18 cellular contexts compared by ENCODE assay signal in genomic region chr3:24477090-24477656, GRCh38. TPM values are rescaled to one million over a fixed set of nuclear protein-coding genes. Genes with fewer than 3 reads are reported as not detected.
"Had no signal": no experiment of that assay in that cellular context is flagged by ENCODE, and none has a peak within 500 bp of the region (broad histone marks: within the 10 kb centered on the region; RNA-seq: fewer than 3 reads in every experiment).

No MANE protein-coding gene starts in this region.

- H3K4me3 ChIP-seq: esophagus muscularis mucosa, left lung, thyroid gland, vagina had no signal

- ATAC-seq: activated CD4-positive, CD25-positive, alpha-beta regulatory T cell treated with anti-CD3 and anti-CD28 coated beads, Interleukin-2, amount 50 U/mL, for 24 hours; left lung; natural killer cell treated with Interleukin-12 subunit alpha and Interleukin-12 subunit beta and Interleukin-15 and Interleukin-18, amount 100 ng/mL, for 72 hours; stimulated activated memory B cell treated with anti-CD40 and anti-IgM and Interleukin-4, amounts not matched to agents 10 μg/mL and 1 μg/mL and 100 μg/mL, for 72 hours had no signal

- H3K9me3 Mint-ChIP-seq: activated naive CD4-positive, alpha-beta T cell treated with anti-CD3 and anti-CD28 coated beads, Interleukin-2, amount 10 ng/mL, durations not matched to agents 7 days and 5 days; activated T-helper 2 cell treated with anti-CD3 and anti-CD28 coated beads, Interferon-gamma antibody, Interleukin-2, Interleukin-4, amounts not matched to agents 10 μg/mL and 5 μg/mL and 100 μg/mL, durations not matched to agents 14 hours and 24 hours and 36 hours; stimulated activated memory B cell treated with anti-CD40 and anti-IgM and Interleukin-4, amounts not matched to agents 10 μg/mL and 1 μg/mL and 100 μg/mL, for 72 hours; T-helper 2 cell treated with Interferon-gamma antibody and Interleukin-4, amounts not matched to agents 5 μg/mL and 100 μg/mL, for 36 hours had no signal

- H3K4me1 ChIP-seq: left lung, thyroid gland had no signal

- H3K4me3 Mint-ChIP-seq: activated naive CD4-positive, alpha-beta T cell treated with anti-CD3 and anti-CD28 coated beads, Interleukin-2, amount 10 ng/mL, durations not matched to agents 7 days and 5 days; memory B cell; natural killer cell treated with Interleukin-12 subunit alpha and Interleukin-12 subunit beta and Interleukin-15 and Interleukin-18, amount 100 ng/mL, for 72 hours; stimulated activated memory B cell treated with anti-CD40 and anti-IgM and Interleukin-4, amounts not matched to agents 10 μg/mL and 1 μg/mL and 100 μg/mL, for 72 hours; T-helper 2 cell treated with Interferon-gamma antibody and Interleukin-4, amounts not matched to agents 5 μg/mL and 100 μg/mL, for 36 hours had no signal

- H3K36me3 Mint-ChIP-seq: activated naive CD4-positive, alpha-beta T cell treated with anti-CD3 and anti-CD28 coated beads, Interleukin-2, amount 10 ng/mL, durations not matched to agents 7 days and 5 days; natural killer cell treated with Interleukin-12 subunit alpha and Interleukin-12 subunit beta and Interleukin-15 and Interleukin-18, amount 100 ng/mL, for 72 hours; stimulated activated memory B cell treated with anti-CD40 and anti-IgM and Interleukin-4, amounts not matched to agents 10 μg/mL and 1 μg/mL and 100 μg/mL, for 72 hours had no signal

- DNase-seq: activated CD4-positive, alpha-beta T cell treated with anti-CD3 and anti-CD28 coated beads, Interleukin-2, amount 50 U/mL, for 4 hours; activated naive CD4-positive, alpha-beta T cell treated with anti-CD3 and anti-CD28 coated beads, Interleukin-2, amount 10 ng/mL, durations not matched to agents 7 days and 5 days; activated T-cell treated with anti-CD3 and anti-CD28 coated beads, Interleukin-2, amount 50 U/mL, for 1 hour; caudate nucleus; kidney; left lung; nucleus accumbens; posterior cingulate gyrus; retina; thyroid gland had no signal

- H3K4me1 Mint-ChIP-seq: activated naive CD4-positive, alpha-beta T cell treated with anti-CD3 and anti-CD28 coated beads, Interleukin-2, amount 10 ng/mL, durations not matched to agents 7 days and 5 days; memory B cell; stimulated activated memory B cell treated with anti-CD40 and anti-IgM and Interleukin-4, amounts not matched to agents 10 μg/mL and 1 μg/mL and 100 μg/mL, for 72 hours had no signal

- H3K27me3 Mint-ChIP-seq: activated naive CD4-positive, alpha-beta T cell treated with anti-CD3 and anti-CD28 coated beads, Interleukin-2, amount 10 ng/mL, durations not matched to agents 7 days and 5 days had no signal

- H3K27me3 ChIP-seq: esophagus muscularis mucosa, left lung, thyroid gland, vagina had no signal

- H3K27ac Mint-ChIP-seq: activated naive CD4-positive, alpha-beta T cell treated with anti-CD3 and anti-CD28 coated beads, Interleukin-2, amount 10 ng/mL, durations not matched to agents 7 days and 5 days; activated T-helper 2 cell treated with anti-CD3 and anti-CD28 coated beads, Interferon-gamma antibody, Interleukin-2, Interleukin-4, amounts not matched to agents 10 μg/mL and 5 μg/mL and 100 μg/mL, durations not matched to agents 14 hours and 24 hours and 36 hours; memory B cell; natural killer cell treated with Interleukin-12 subunit alpha and Interleukin-12 subunit beta and Interleukin-15 and Interleukin-18, amount 100 ng/mL, for 72 hours; stimulated activated memory B cell treated with anti-CD40 and anti-IgM and Interleukin-4, amounts not matched to agents 10 μg/mL and 1 μg/mL and 100 μg/mL, for 72 hours; T-helper 2 cell treated with Interferon-gamma antibody and Interleukin-4, amounts not matched to agents 5 μg/mL and 100 μg/mL, for 36 hours had no signal

- H3K36me3 ChIP-seq: esophagus muscularis mucosa, left lung, thyroid gland, vagina had no signal

- H3K9me3 ChIP-seq: esophagus muscularis mucosa, left lung, thyroid gland, vagina had no signal

- H3K27ac ChIP-seq: left lung, thyroid gland, vagina had no signal

RNA-seq across cellular contexts. Expression of gene THRB, which starts 17.5 kb away (rescaled TPM):
- total RNA-seq: activated T-helper 2 cell treated with anti-CD3 and anti-CD28 coated beads, Interferon-gamma antibody, Interleukin-2, Interleukin-4, amounts not matched to agents 10 μg/mL and 5 μg/mL and 100 μg/mL, durations not matched to agents 14 hours and 24 hours and 36 hours had no signal
